10 cellular contexts compared by ENCODE assay signal in the genomic region with DNA sequence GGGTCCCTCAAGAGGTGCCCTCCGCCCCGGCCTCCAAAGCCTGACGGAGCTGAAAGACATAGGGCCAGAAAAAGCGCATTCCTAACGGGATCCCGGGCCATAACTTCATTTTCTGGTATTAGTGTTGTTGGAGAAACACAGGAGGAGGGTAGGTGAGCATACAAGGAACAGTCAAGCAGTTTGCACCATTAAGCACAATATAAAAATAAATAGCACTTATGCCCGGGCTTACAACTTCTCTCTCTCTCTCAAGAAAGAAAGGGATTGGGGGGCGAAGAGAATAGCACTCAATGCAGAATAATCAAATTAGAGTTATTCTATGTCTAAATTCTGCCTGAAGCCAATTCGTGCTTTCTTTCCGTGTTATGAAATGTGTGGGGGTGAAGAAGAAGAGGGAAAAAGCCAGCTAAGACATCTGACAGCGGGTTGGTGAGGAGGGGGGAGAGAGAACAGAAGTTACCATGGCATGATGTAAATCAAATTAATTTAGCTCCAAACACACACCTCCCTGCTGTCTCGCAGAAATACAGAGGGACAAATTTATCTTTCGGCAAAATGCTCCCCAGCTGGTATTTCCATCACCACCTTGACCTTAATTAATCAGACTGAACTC. TPM values are rescaled to one million over a fixed set of nuclear protein-coding genes. Genes with fewer than 3 reads are reported as not detected.
DNase-seq lines count a peak whose midpoint lies in the region; ATAC-seq and TF ChIP-seq lines count a peak whose summit lies in the region.
"Had no signal": no experiment of that assay in that cellular context is flagged by ENCODE, and none has a peak within 500 bp of the region (broad histone marks: within the 10 kb centered on the region; RNA-seq: fewer than 3 reads in every experiment).

No MANE protein-coding gene starts in this region.

- no peak for ATAC-seq in HG02763 (IDR thresholded peaks at IDR 0.05; ENCODE audit: unreplicated experiment)
- no peak for ATAC-seq in GM21447 (IDR thresholded peaks at IDR 0.05; ENCODE audit: unreplicated experiment)

- no CpG with 5 or more reads among the region's 13 CpGs for WGBS in iPS DF 6.9 (ENCODE audit: insufficient coverage, insufficient read length)

- H3K4me3 ChIP-seq in Caco-2 (ENCODE audit: low read depth, low read length) = peak overlapping the region; percentile 32
- H3K4me3 ChIP-seq in WERI-Rb-1 (ENCODE audit: low read depth, low read length) = peak overlapping the region; percentile 71
- peak overlapping the region; percentile 80; the same call in 1 of the 2 replicates for H3K4me3 ChIP-seq in iPS DF 6.9 (ENCODE audit: low read length)
- peak overlapping the region; percentile 46 for H3K4me3 ChIP-seq in retinal pigment epithelial cell (ENCODE audit: low read length)

- CTCF ChIA-PET in Caco-2 (lab: Charles Lee) = no interaction called here

- H3K36me3 ChIP-seq in Caco-2 (ENCODE audit: control insufficient read depth, insufficient read depth, low read length) (no peaks in the 10 kb centered on the region), WERI-Rb-1 (no peaks in the 10 kb centered on the region), iPS DF 6.9 (ENCODE audit: control insufficient read depth, insufficient read depth, low read length) (no peaks in the 10 kb centered on the region)

- no peaks in the 10 kb centered on the region for H3K27me3 ChIP-seq in Caco-2 (replicated peaks; ENCODE audit: control insufficient read depth, insufficient read depth, low read length)
- no peaks in the 10 kb centered on the region for H3K27me3 ChIP-seq in WERI-Rb-1 (ENCODE audit: insufficient read depth, low read depth, severe bottlenecking)
- H3K27me3 ChIP-seq in iPS DF 6.9 (ENCODE audit: control insufficient read depth, insufficient read depth, low read length) = peaks cover 9% of the 10 kb centered on the region; the same call in 1 of the 2 replicates

- H3K4me1 ChIP-seq in Caco-2 (peaks cover 23% of the 10 kb centered on the region), iPS DF 6.9 (ENCODE audit: control insufficient read depth, insufficient read depth, low read length) (peaks cover 5% of the 10 kb centered on the region; the same call in 1 of the 2 replicates)

- H3K9me3 ChIP-seq in Caco-2 = no peaks in the 10 kb centered on the region; the same call in 1 of the 2 replicates
- no peaks in the 10 kb centered on the region for H3K9me3 ChIP-seq in WERI-Rb-1 (ENCODE audit: severe bottlenecking)
- H3K9me3 ChIP-seq in iPS DF 6.9 (ENCODE audit: control insufficient read depth, insufficient read depth, low read length) = no peaks in the 10 kb centered on the region

- DNase-seq in Caco-2 = no peak
- no peak for DNase-seq in WERI-Rb-1
- DNase-seq in iPS DF 6.9 (ENCODE audit: low read depth, low spot score) = no peak
- no peak for DNase-seq in retinal pigment epithelial cell (ENCODE audit: low read depth)
- DNase-seq in T1000 (lab: John Stamatoyannopoulos, UW) = no peak
- DNase-seq in stimulated activated CD8-positive, alpha-beta memory T cell treated with anti-CD3 and anti-CD28 coated beads, Interleukin-4, amount 100 ng/mL, for 48 hours = no peak
- DNase-seq: stimulated activated CD4-positive, alpha-beta T cell treated with anti-CD3 and anti-CD28 coated beads, Interleukin-1b, Interleukin-23, amount 100 ng/mL, for 48 hours had no signal

- TF ChIP-seq CTCF in Caco-2 (IDR thresholded peaks at IDR 0.05; ENCODE audit: insufficient read depth in 1 of 2, low read depth in 1 of 2, low read length in 1 of 2, severe bottlenecking in 1 of 2, unreplicated experiment in 1 of 2) = no peak
- TF ChIP-seq CTCF in WERI-Rb-1 (IDR thresholded peaks at IDR 0.05; ENCODE audit: low read depth, low read length) = no peak
- TF ChIP-seq CTCF in retinal pigment epithelial cell (conservative IDR thresholded peaks at IDR 0.05; ENCODE audit: low read depth, low read length) = no peak

- peak overlapping the region; percentile 71 for H3K27ac ChIP-seq in WERI-Rb-1
- no peak overlapping the region for H3K27ac ChIP-seq in iPS DF 6.9 (ENCODE audit: low read length)

- POLR2A ChIA-PET in Caco-2 (lab: Charles Lee) = no interaction called here

- peaks cover 24% of the 10 kb centered on the region for H3K4me1 Mint-ChIP-seq in Caco-2 (ENCODE audit: low read depth, unreplicated experiment)

- peaks cover 27% of the 10 kb centered on the region for H3K9me3 Mint-ChIP-seq in Caco-2 (ENCODE audit: unreplicated experiment)

- no peaks in the 10 kb centered on the region for H3K36me3 Mint-ChIP-seq in Caco-2 (ENCODE audit: insufficient read depth, unreplicated experiment)

- H3K4me3 Mint-ChIP-seq in Caco-2 (ENCODE audit: unreplicated experiment) = peak overlapping the region; percentile 27
- H3K4me3 Mint-ChIP-seq: dendritic cell treated with granulocyte-macrophage colony-stimulating factor and Interleukin-4, amounts not matched to agents 40 ng/mL and 50 ng/mL, for 4 days had no signal

- peaks cover 3% of the 10 kb centered on the region for H3K27me3 Mint-ChIP-seq in Caco-2 (ENCODE audit: insufficient read depth, unreplicated experiment)

- H3K27ac Mint-ChIP-seq in Caco-2 (ENCODE audit: unreplicated experiment) = no peak overlapping the region
- H3K27ac Mint-ChIP-seq: dendritic cell treated with granulocyte-macrophage colony-stimulating factor and Interleukin-4, amounts not matched to agents 40 ng/mL and 50 ng/mL, for 4 days had no signal

- BruUV-seq in Caco-2 (replicated peaks; lab: Mats Ljungman, UMichigan) = no TSS peak

- intact Hi-C loops in Caco-2 (cut with micrococcal nuclease; ENCODE audit: unreplicated experiment) = no loop called here

RNA-seq across cellular contexts. Expression of a gene that starts 0.5 kb away (rescaled TPM):
- 0.28 TPM in 1 of 2 replicates, not detected in the other for total RNA-seq in Caco-2 (2022)

RNA-seq across cellular contexts. Expression of a gene that starts 56.7 kb away (rescaled TPM):
- total RNA-seq in Caco-2 (2022) = not detected in 2 replicates
